1 cellular context compared by ENCODE assay signal in genomic region chr18:48901145-48902022, GRCh38.
TF ChIP-seq lines count a peak whose summit lies in the region.

No MANE protein-coding gene starts in this region.

TF ChIP-seq in HEK293, 187 proteins besides CTCF, POLR2A, EP300 and RAD21 (continued from another document):
- no peak; the same call in 1 of the 2 replicates for TF ChIP-seq TSHZ1 (tag by site-specific recombination; IDR thresholded peaks at IDR 0.05; ENCODE audit: borderline replicate concordance)
- TF ChIP-seq ZNF280D (tag by site-specific recombination; IDR thresholded peaks at IDR 0.05), result 0 out of 2 replicates have a peak, but pooled peaks have one; percentile 23
- peak; percentile 52; the same call in 1 of the 2 replicates for TF ChIP-seq OVOL3 (tag by site-specific recombination; IDR thresholded peaks at IDR 0.05)
- TF ChIP-seq ZNF280C (tag by site-specific recombination; IDR thresholded peaks at IDR 0.05), result peak; percentile 95; the same call in 1 of the 2 replicates
- TF ChIP-seq KLF16 (tag by site-specific recombination; IDR thresholded peaks at IDR 0.05), result peak; percentile 24; the same call in 1 of the 2 replicates
- no peak for TF ChIP-seq ZNF2 (tag by site-specific recombination; IDR thresholded peaks at IDR 0.05)
- 0 out of 2 replicates have a peak, but pooled peaks have one; percentile 10 for TF ChIP-seq YY2 (tag by site-specific recombination; IDR thresholded peaks at IDR 0.05)
- peak; percentile 30; the same call in 1 of the 2 replicates for TF ChIP-seq ZNF211 (tag by site-specific recombination; IDR thresholded peaks at IDR 0.05; ENCODE audit: low read depth)
- peak; percentile 35; the same call in 1 of the 2 replicates for TF ChIP-seq ZNF398 (tag by site-specific recombination; IDR thresholded peaks at IDR 0.05)
- TF ChIP-seq ZNF146 (tag by site-specific recombination; IDR thresholded peaks at IDR 0.05), result no peak
- peak; percentile 82; the same call in 1 of the 2 replicates for TF ChIP-seq ZNF473 (tag by site-specific recombination; IDR thresholded peaks at IDR 0.05)
- TF ChIP-seq ZBTB17 (tag by site-specific recombination; IDR thresholded peaks at IDR 0.05), result peak; percentile 98
- no peak for TF ChIP-seq ZBTB8A (tag by site-specific recombination; IDR thresholded peaks at IDR 0.05)
- TF ChIP-seq ZIC2 (tag by site-specific recombination; IDR thresholded peaks at IDR 0.05), result no peak
- no peak for TF ChIP-seq ZNF548 (tag by site-specific recombination; IDR thresholded peaks at IDR 0.05)
- peak; percentile 71; the same call in 1 of the 2 replicates for TF ChIP-seq ZNF791 (tag by site-specific recombination; IDR thresholded peaks at IDR 0.05)
- TF ChIP-seq ZNF366 (tag by site-specific recombination; conservative IDR thresholded peaks at IDR 0.05), result peak; percentile 100
- TF ChIP-seq GLI4 (tag by site-specific recombination; IDR thresholded peaks at IDR 0.05), result peak; percentile 92
- TF ChIP-seq ELK4 (IDR thresholded peaks at IDR 0.05; ENCODE audit: borderline replicate concordance, low read depth, low read length), result no peak
